In the genomic region with DNA sequence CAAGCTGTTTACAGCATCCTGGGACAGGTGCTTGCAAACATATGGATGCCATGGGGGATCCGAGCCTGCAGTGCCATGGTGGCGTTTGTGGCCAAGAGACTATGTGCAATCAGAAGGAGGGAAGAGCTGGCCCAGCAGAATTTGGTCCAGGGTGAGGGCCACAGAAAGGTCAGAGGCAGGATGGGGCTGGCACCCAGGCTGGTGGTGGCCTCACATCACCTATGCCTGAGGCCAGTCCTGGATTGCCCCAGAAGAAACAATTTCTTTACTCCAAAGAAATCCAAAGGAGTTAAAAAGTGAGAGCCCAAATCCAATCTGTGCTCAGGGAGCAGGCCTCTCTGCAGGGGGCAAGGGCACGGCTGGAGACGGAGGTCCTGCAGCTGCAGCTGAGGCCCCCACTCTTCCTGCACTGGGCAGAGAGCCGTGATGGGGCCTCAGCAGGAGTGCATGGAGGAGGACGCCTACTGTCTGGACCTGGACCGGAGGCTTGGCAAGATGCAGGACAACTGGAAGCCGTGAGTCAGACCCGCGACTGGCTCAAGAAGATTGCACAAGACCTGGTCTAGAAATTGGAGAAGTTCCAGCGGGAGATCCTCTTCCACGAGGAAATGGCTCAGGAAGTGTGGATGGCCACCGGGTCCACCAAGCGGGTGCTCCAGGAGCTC, we compare ENCODE assay signal across 17 cellular contexts.
DNase-seq lines count a peak whose midpoint lies in the region; ATAC-seq, FAIRE-seq and TF ChIP-seq lines count a peak whose summit lies in the region.
"Had no signal": no experiment of that assay in that cellular context is flagged by ENCODE, and none has a peak within 500 bp of the region (broad histone marks: within the 10 kb centered on the region; RNA-seq: fewer than 3 reads in every experiment).

No MANE protein-coding gene starts in this region.

- H3K36me3 ChIP-seq in IMR-90 (ENCODE audit: control insufficient read depth, insufficient read depth, low read length), result no peaks in the 10 kb centered on the region
- H3K36me3 ChIP-seq in kidney (ENCODE audit: control insufficient read depth in 1 of 2, insufficient read depth in 2 of 2, low read length in 2 of 2), result no peaks in the 10 kb centered on the region
- no peaks in the 10 kb centered on the region for H3K36me3 ChIP-seq in upper lobe of left lung
- H3K36me3 ChIP-seq in neural progenitor cell, result no peaks in the 10 kb centered on the region
- H3K36me3 ChIP-seq: BLaER1 treated with 17β-estradiol and CSF1 and Interleukin-3, amounts not matched to agents 10 nM and 100 nM; tibial artery had no signal

- no peak overlapping the region for H4K91ac ChIP-seq in IMR-90 (ENCODE audit: insufficient read depth, low read depth, low read length)

- H3K4ac ChIP-seq in IMR-90 (ENCODE audit: low read depth, low read length), result no peak overlapping the region

- H3K27me3 ChIP-seq in IMR-90 (ENCODE audit: control insufficient read depth, insufficient read depth, low read length), result no peaks in the 10 kb centered on the region
- H3K27me3 ChIP-seq in upper lobe of left lung, result no peaks in the 10 kb centered on the region
- no peaks in the 10 kb centered on the region for H3K27me3 ChIP-seq in neural progenitor cell
- H3K27me3 ChIP-seq: BLaER1 treated with 17β-estradiol and CSF1 and Interleukin-3, amounts not matched to agents 10 nM and 100 nM; tibial artery had no signal

- H2BK120ac ChIP-seq in IMR-90 (ENCODE audit: low read depth, low read length), result no peak overlapping the region

- H3K27ac ChIP-seq in IMR-90 (ENCODE audit: insufficient read depth, low read length) (no peak overlapping the region), kidney (ENCODE audit: low read depth in 2 of 2, low read length in 2 of 2) (no peak overlapping the region), upper lobe of left lung (no peak overlapping the region), neural progenitor cell (no peak overlapping the region)
- H3K27ac ChIP-seq: BLaER1 treated with 17β-estradiol and CSF1 and Interleukin-3, amounts not matched to agents 10 nM and 100 nM; tibial artery had no signal

- H4K5ac ChIP-seq in IMR-90 (ENCODE audit: low read depth, low read length), result no peak overlapping the region

- no peak overlapping the region for H3K23ac ChIP-seq in IMR-90 (ENCODE audit: low read depth, low read length)

- H3K4me3 Mint-ChIP-seq in natural killer cell (no peak overlapping the region), neural progenitor cell (no peak overlapping the region)
- H3K4me3 Mint-ChIP-seq: activated naive CD8-positive, alpha-beta T cell treated with anti-CD3 and anti-CD28 coated beads for 36 hours; IgD-negative memory B cell had no signal

- H3K9me3 Mint-ChIP-seq in natural killer cell, result peaks cover 0 to 2% of the 10 kb centered on the region in 2 donors
- no peaks in the 10 kb centered on the region for H3K9me3 Mint-ChIP-seq in neural progenitor cell
- H3K9me3 Mint-ChIP-seq: activated naive CD8-positive, alpha-beta T cell treated with anti-CD3 and anti-CD28 coated beads for 36 hours had no signal

- 0 out of 2 replicates have a peak, but pooled peaks have one; percentile 40 for ATAC-seq in IMR-90 (ENCODE audit: low read depth)
- ATAC-seq in upper lobe of left lung (ENCODE audit: low FRiP score in 2 of 2), result peak; percentile 81 to 91
- no peak for ATAC-seq in natural killer cell
- ATAC-seq in GM19463 (IDR thresholded peaks at IDR 0.05; ENCODE audit: unreplicated experiment), result no peak
- ATAC-seq: activated CD4-positive, CD25-positive, alpha-beta regulatory T cell treated with anti-CD3 and anti-CD28 coated beads, Interleukin-2, amount 50 U/mL, for 24 hours had no signal

- no peak overlapping the region for H3K56ac ChIP-seq in IMR-90 (ENCODE audit: extremely low read depth, insufficient read depth, low read length)

- H3K79me1 ChIP-seq in IMR-90 (ENCODE audit: low read depth in 1 of 2, low read length in 2 of 2), result no peaks in the 10 kb centered on the region

- H2AK9ac ChIP-seq in IMR-90 (replicated peaks; ENCODE audit: low read depth, low read length, poor library complexity), result no peak overlapping the region

- no peak overlapping the region for H3K14ac ChIP-seq in IMR-90 (replicated peaks; ENCODE audit: low read depth, low read length)

- H2BK15ac ChIP-seq in IMR-90 (ENCODE audit: low read depth, low read length), result no peak overlapping the region

- CTCF ChIA-PET in IMR-90 (lab: Yijun Ruan, JAX), result no interaction called here

- intact Hi-C loops in IMR-90 (cut with micrococcal nuclease), result no loop called here
- intact Hi-C loops in kidney (cut with DNase I), result no loop called here
- intact Hi-C loops in natural killer cell (cut with micrococcal nuclease), result no loop called here
- intact Hi-C loops in lower leg skin (cut with DNase I; ENCODE audit: low total_unique reads), result no loop called here

- dilution Hi-C loops in IMR-90 (cut with HindIII; ENCODE audit: low sequenced_read_pairs, unreplicated experiment), result no loop called here

- H3K9me1 ChIP-seq in IMR-90 (ENCODE audit: insufficient read depth, low read length), result no peaks in the 10 kb centered on the region

- TF ChIP-seq RAD21 in IMR-90 (IDR thresholded peaks at IDR 0.05; ENCODE audit: low read length), result no peak

- no peak overlapping the region for H2BK20ac ChIP-seq in IMR-90 (ENCODE audit: low read depth, low read length)

- H3K27me3 Mint-ChIP-seq in natural killer cell (ENCODE audit: low read depth in 2 of 2) (no peaks in the 10 kb centered on the region), neural progenitor cell (ENCODE audit: insufficient read depth, low read depth) (no peaks in the 10 kb centered on the region)

- no peak overlapping the region for H2AFZ ChIP-seq in IMR-90 (replicated peaks; ENCODE audit: low read length, poor library complexity)
- H2AFZ ChIP-seq in neural progenitor cell (replicated peaks), result no peak overlapping the region

- no peaks in the 10 kb centered on the region for H3K4me1 ChIP-seq in IMR-90 (ENCODE audit: control insufficient read depth, insufficient read depth, low read length)
- H3K4me1 ChIP-seq in kidney (ENCODE audit: control insufficient read depth in 1 of 2, insufficient read depth in 1 of 2, low read depth in 1 of 2, low read length in 2 of 2), result no peaks in the 10 kb centered on the region
- H3K4me1 ChIP-seq in upper lobe of left lung, result no peaks in the 10 kb centered on the region
- H3K4me1 ChIP-seq in neural progenitor cell, result no peaks in the 10 kb centered on the region
- H3K4me1 ChIP-seq: BLaER1 treated with 17β-estradiol and CSF1 and Interleukin-3, amounts not matched to agents 10 nM and 100 nM had no signal

- H3K4me1 Mint-ChIP-seq in natural killer cell (no peaks in the 10 kb centered on the region), neural progenitor cell (no peaks in the 10 kb centered on the region)
- H3K4me1 Mint-ChIP-seq: activated naive CD8-positive, alpha-beta T cell treated with anti-CD3 and anti-CD28 coated beads for 36 hours; IgD-negative memory B cell had no signal

- H3K4me3 ChIP-seq in IMR-90 (ENCODE audit: insufficient read depth, low read depth, low read length) (no peak overlapping the region), kidney (ENCODE audit: low read length in 2 of 2) (no peak overlapping the region), upper lobe of left lung (no peak overlapping the region), neural progenitor cell (no peak overlapping the region), lower leg skin (ENCODE audit: low read depth, poor library complexity, severe bottlenecking) (no peak overlapping the region)
- H3K4me3 ChIP-seq: BLaER1 treated with 17β-estradiol and CSF1 and Interleukin-3, amounts not matched to agents 10 nM and 100 nM; tibial artery had no signal

- H4K8ac ChIP-seq in IMR-90 (ENCODE audit: low read depth in 2 of 2, low read length in 2 of 2), result no peak overlapping the region

- in situ Hi-C loops in IMR-90 (cut with MboI; ENCODE audit: low sequenced_read_pairs), result no loop called here

- 36% methylated on average over 7 of the region's 14 CpGs; no CpG with 5 or more reads in 1 of the 2 experiments for WGBS in IMR-90 (ENCODE audit: extremely low coverage in 2 of 2, insufficient read length in 1 of 2), 2 experiments
- WGBS in upper lobe of left lung, 2 donors, result 73 to 91% methylated on average over 12 to 14 of the region's 14 CpGs
- WGBS in lower leg skin, 2 donors, result 62 to 77% methylated on average over 14 of the region's 14 CpGs

- no peaks in the 10 kb centered on the region for H3K79me2 ChIP-seq in neural progenitor cell (ENCODE audit: low read depth)

- H2AK5ac ChIP-seq in IMR-90 (ENCODE audit: low read depth, low read length), result no peak overlapping the region

- H3K9me3 ChIP-seq in IMR-90 (ENCODE audit: control insufficient read depth, insufficient read depth, low read length), result peaks cover 16% of the 10 kb centered on the region
- H3K9me3 ChIP-seq in kidney (ENCODE audit: control insufficient read depth in 1 of 2, low read length in 2 of 2), result no peaks in the 10 kb centered on the region
- H3K9me3 ChIP-seq in upper lobe of left lung, result no peaks in the 10 kb centered on the region
- H3K9me3 ChIP-seq in neural progenitor cell (ENCODE audit: low read depth), result no peaks in the 10 kb centered on the region
- H3K9me3 ChIP-seq: BLaER1 treated with 17β-estradiol and CSF1 and Interleukin-3, amounts not matched to agents 10 nM and 100 nM; tibial artery had no signal

- DNase-seq in IMR-90, result peak; percentile 16
- peak; percentile 36 for DNase-seq in cerebellar cortex (ENCODE audit: low spot score)
- peak; percentile 59 for DNase-seq in kidney
- peak; percentile 26 to 30 for DNase-seq in upper lobe of left lung
- DNase-seq in natural killer cell, result no peak
- no peak for DNase-seq in neural progenitor cell (ENCODE audit: low spot score)
- DNase-seq in lower leg skin (ENCODE audit: low spot score in 2 of 2), result no peak
- DNase-seq: activated naive CD8-positive, alpha-beta T cell treated with anti-CD3 and anti-CD28 coated beads for 36 hours; cortex of kidney; DND-41; NCI-H1436 treated with DMSO at 0.1 percent for 48 hours; NCI-H510A had no signal

- FAIRE-seq in kidney (lab: Jason Lieb, UNC), result no peak

- H3K36me3 Mint-ChIP-seq in natural killer cell (no peaks in the 10 kb centered on the region), neural progenitor cell (no peaks in the 10 kb centered on the region)
- H3K36me3 Mint-ChIP-seq: activated naive CD8-positive, alpha-beta T cell treated with anti-CD3 and anti-CD28 coated beads for 36 hours; IgD-negative memory B cell had no signal

- H3K18ac ChIP-seq in IMR-90 (ENCODE audit: low read depth, low read length), result no peak overlapping the region

- TF ChIP-seq EP300 in upper lobe of left lung (IDR thresholded peaks at IDR 0.05), result no peak

- TF ChIP-seq POLR2A in IMR-90 (IDR thresholded peaks at IDR 0.05; ENCODE audit: low read depth, low read length) (no peak), upper lobe of left lung (IDR thresholded peaks at IDR 0.05) (no peak), lower leg skin (IDR thresholded peaks at IDR 0.05) (no peak)

- BruUV-seq in IMR-90 (replicated peaks; lab: Mats Ljungman, UMichigan), result no TSS peak

- no peak overlapping the region for H3K9ac ChIP-seq in IMR-90 (ENCODE audit: low read depth, low read length)
- no peak overlapping the region for H3K9ac ChIP-seq in kidney (ENCODE audit: low read length in 2 of 2)
- no peak overlapping the region for H3K9ac ChIP-seq in neural progenitor cell
- H3K9ac ChIP-seq: BLaER1 treated with 17β-estradiol and CSF1 and Interleukin-3, amounts not matched to agents 10 nM and 100 nM had no signal

- no peaks in the 10 kb centered on the region for H3F3A ChIP-seq in neural progenitor cell (ENCODE audit: low read depth)

- no peak overlapping the region for H2BK5ac ChIP-seq in IMR-90 (ENCODE audit: low read depth, low read length, poor library complexity, severe bottlenecking)

- H4K20me1 ChIP-seq in IMR-90 (ENCODE audit: insufficient read depth, low read length) (no peaks in the 10 kb centered on the region), neural progenitor cell (ENCODE audit: low read depth) (no peaks in the 10 kb centered on the region)
- H4K20me1 ChIP-seq: BLaER1 treated with 17β-estradiol and CSF1 and Interleukin-3, amounts not matched to agents 10 nM and 100 nM had no signal

- H3K4me2 ChIP-seq in IMR-90 (ENCODE audit: low read depth, low read length), result no peak overlapping the region
- no peak overlapping the region for H3K4me2 ChIP-seq in neural progenitor cell
- H3K4me2 ChIP-seq: BLaER1 treated with 17β-estradiol and CSF1 and Interleukin-3, amounts not matched to agents 10 nM and 100 nM had no signal

- POLR2A ChIA-PET in IMR-90 (lab: Charles Lee; ENCODE audit: unreplicated experiment), result no interaction called here

- H3K27ac Mint-ChIP-seq in natural killer cell, result no peak overlapping the region
- H3K27ac Mint-ChIP-seq in neural progenitor cell, result no peak overlapping the region
- H3K27ac Mint-ChIP-seq: activated naive CD8-positive, alpha-beta T cell treated with anti-CD3 and anti-CD28 coated beads for 36 hours; IgD-negative memory B cell had no signal

- TF ChIP-seq CTCF in IMR-90 (conservative IDR thresholded peaks at IDR 0.05; ENCODE audit: low read depth, low read length) (no peak), kidney (IDR thresholded peaks at IDR 0.05; ENCODE audit: borderline replicate concordance, extremely low read depth, insufficient read depth) (no peak), upper lobe of left lung (IDR thresholded peaks at IDR 0.05) (no peak), natural killer cell (IDR thresholded peaks at IDR 0.05) (no peak), neural progenitor cell (IDR thresholded peaks at IDR 0.05) (no peak), lower leg skin (IDR thresholded peaks at IDR 0.05) (no peak)

Comparison
In these comparisons a context has a peak if more than half of its experiments do, and no peak if none do; other contexts are left out.
1. ATAC-seq: peak in IMR-90 (single experiment) and upper lobe of left lung (2 of 2); none in natural killer cell (0 of 3) and GM19463 (single experiment).
2. DNase-seq: peak in IMR-90 (single experiment), cerebellar cortex (single experiment), kidney (single experiment) and upper lobe of left lung (2 of 2); none in natural killer cell (single experiment), neural progenitor cell (single experiment) and lower leg skin (0 of 2).